8 cellular contexts compared by ENCODE assay signal in the genomic region with DNA sequence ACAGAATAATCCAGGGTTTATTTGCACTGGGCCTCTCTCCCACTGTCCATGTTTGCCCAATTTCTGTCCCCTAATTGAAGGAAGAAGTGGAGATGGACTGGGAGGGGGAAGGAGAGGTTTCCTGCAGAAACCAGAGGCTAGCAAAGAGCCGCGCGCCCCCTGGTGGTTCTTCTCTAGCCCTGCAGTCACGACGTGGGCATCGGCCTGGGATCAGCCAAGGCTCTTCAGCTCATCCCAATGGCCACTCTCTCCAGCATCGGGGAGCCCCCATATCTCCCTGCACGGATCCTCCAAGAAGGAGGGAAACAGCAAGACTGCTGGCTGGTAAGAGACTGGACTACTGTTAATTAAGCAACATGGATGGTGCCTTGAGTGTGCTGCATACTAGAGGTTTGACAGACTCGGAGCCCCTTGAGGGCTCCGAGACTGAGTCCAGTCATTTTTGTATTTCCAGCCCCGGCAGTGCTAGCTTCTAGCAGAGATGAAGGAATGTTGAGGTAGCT. TPM values are rescaled to one million over a fixed set of nuclear protein-coding genes. Genes with fewer than 3 reads are reported as not detected.
DNase-seq lines count a peak whose midpoint lies in the region; ATAC-seq, FAIRE-seq and TF ChIP-seq lines count a peak whose summit lies in the region.

No MANE protein-coding gene starts in this region.

- no peak for FAIRE-seq in H1 (lab: Jason Lieb, UNC)

- H4K5ac ChIP-seq in H1 (ENCODE audit: insufficient read length, low read depth, low read length), result no peak overlapping the region

- peak overlapping the region in 1 of 4 experiments; percentile 15; a peak in 1 of 8 replicates for H3K4me3 ChIP-seq in H1 (ENCODE audit: extremely low read depth in 1 of 4, insufficient read depth in 2 of 4, low read depth in 3 of 4, low read length in 4 of 4)

- CTCF ChIA-PET in H1 (lab: Charles Lee; ENCODE audit: partially characterized antibody), result interaction anchor here (0.5 to 4.5 kb wide), 45 partner anchors 9 to 245 kb away, joined by 3 to 56 read pairs (median 4); a partner anchor contains a TSS

- H3K4me2 ChIP-seq in H1 (ENCODE audit: insufficient read depth in 1 of 2, low read depth in 2 of 2, low read length in 2 of 2), result no peak overlapping the region

- H3K23ac ChIP-seq in H1 (ENCODE audit: insufficient read length), result no peak overlapping the region

- H4K20me1 ChIP-seq in H1 (replicated peaks in 1 of 2; ENCODE audit: control insufficient read depth in 1 of 2, insufficient read depth in 2 of 2, low read length in 2 of 2), result no peaks in the 10 kb centered on the region

- no peak for TF ChIP-seq EP300 in H1 (IDR thresholded peaks at IDR 0.05; ENCODE audit: borderline replicate concordance in 1 of 2, low read depth in 2 of 2, low read length in 2 of 2)

- peak overlapping the region; percentile 81 for H2AFZ ChIP-seq in H1 (ENCODE audit: low read length)

- H3K36me3 ChIP-seq in H1 (ENCODE audit: control insufficient read depth in 2 of 4, insufficient read depth in 4 of 4, low read length in 3 of 4), result no peaks in the 10 kb centered on the region

- H4K8ac ChIP-seq in H1 (ENCODE audit: extremely low read depth, insufficient read depth, low read length), result no peak overlapping the region

- H3K79me1 ChIP-seq in H1 (ENCODE audit: low read depth, low read length), result no peaks in the 10 kb centered on the region

- no peak overlapping the region for H2AK5ac ChIP-seq in H1 (ENCODE audit: low read depth, low read length)

- peak; percentile 95 for TF ChIP-seq RAD21 in H1 (IDR thresholded peaks at IDR 0.05 in 1 of 2, conservative IDR thresholded peaks at IDR 0.05 in 1 of 2; ENCODE audit: low read depth in 2 of 2, low read length in 2 of 2)

- H3K18ac ChIP-seq in H1 (ENCODE audit: extremely low read depth, low read length), result no peak overlapping the region

- H3K56ac ChIP-seq in H1 (replicated peaks; ENCODE audit: insufficient read length, low read depth, low read length), result no peak overlapping the region

- no peak overlapping the region for H3K14ac ChIP-seq in H1 (ENCODE audit: insufficient read length)

- H2BK20ac ChIP-seq in H1 (ENCODE audit: low read length), result no peak overlapping the region

- peak; percentile 92 to 97 (median 96) for TF ChIP-seq CTCF in H1 (IDR thresholded peaks at IDR 0.05; ENCODE audit: control extremely low read depth in 1 of 3, insufficient read depth in 1 of 3, low read depth in 1 of 3, low read length in 3 of 3)

- H2BK12ac ChIP-seq in H1 (ENCODE audit: low read depth, low read length), result no peak overlapping the region

- no peak overlapping the region for H2BK15ac ChIP-seq in H1 (ENCODE audit: low read length)

- H3K4ac ChIP-seq in H1 (replicated peaks; ENCODE audit: insufficient read length, low read depth, low read length), result no peak overlapping the region

- H3K27ac ChIP-seq in H1 (ENCODE audit: low read depth, low read length), result no peak overlapping the region

- H2BK120ac ChIP-seq in H1 (replicated peaks; ENCODE audit: low read depth, low read length), result no peak overlapping the region

- no peak overlapping the region for H2BK5ac ChIP-seq in H1 (ENCODE audit: low read depth, low read length)

- 31% methylated on average over 11 of the region's 11 CpGs; no CpG with 5 or more reads in 1 of the 2 experiments for WGBS in H1 (ENCODE audit: extremely low coverage in 1 of 2, insufficient coverage in 1 of 2, insufficient read length in 1 of 2, insufficient replicate concordance in 2 of 2, low coverage in 1 of 2, low lambda C conversion rate in 2 of 2, missing lambda C conversion rate in 1 of 2), 2 experiments

- peak; percentile 5 for DNase-seq in GF-D8 (lab: John Stamatoyannopoulos, UW)
- peak in 63 of 76 experiments; percentile 3 to 79 (median 53) for DNase-seq in HUDEP-2 (lab: John Stamatoyannopoulos, UW; ENCODE audit: unreplicated experiment in 76 of 76)
- DNase-seq in NOMO-1 treated with dmso at 0.1 percent for 144 hours (lab: John Stamatoyannopoulos, UW; ENCODE audit: unreplicated experiment), result peak; percentile 63
- peak in 2 of 3 experiments; percentile 65 to 70 for DNase-seq in activated CD8-positive, alpha-beta memory T cell treated with anti-CD3 and anti-CD28 coated beads for 48 hours (ENCODE audit: low read depth in 2 of 3, low spot score in 2 of 3)
- DNase-seq in H1 (ENCODE audit: low read depth in 1 of 2, low spot score in 2 of 2), result peak; percentile 72 to 94
- peak; percentile 92 for DNase-seq in mesenteric fat pad (ENCODE audit: low spot score)
- peak; percentile 27 to 37 for DNase-seq in stimulated activated CD8-positive, alpha-beta memory T cell treated with anti-CD3 and anti-CD28 coated beads, Interleukin-15, amount 100 ng/mL, for 4 hours (ENCODE audit: low read depth in 2 of 2)

- no peak overlapping the region for H3K9ac ChIP-seq in H1 (replicated peaks in 1 of 4; ENCODE audit: extremely low read depth in 1 of 4, low read depth in 3 of 4, low read length in 3 of 4)

- no peak for TF ChIP-seq POLR2A in H1 (IDR thresholded peaks at IDR 0.05; ENCODE audit: control extremely low read depth in 1 of 2, low read depth in 2 of 2, low read length in 2 of 2)

- H4K91ac ChIP-seq in H1 (replicated peaks; ENCODE audit: insufficient read length, low read length), result no peak overlapping the region

- POLR2A ChIA-PET in H1 (lab: Charles Lee; ENCODE audit: partially characterized antibody), result interaction anchor here (1.0 to 1.7 kb wide), 4 partner anchors 11 to 263 kb away, joined by 3 to 13 read pairs (median 6); no protein-coding TSS in a partner anchor

- H3K23me2 ChIP-seq in H1 (ENCODE audit: low read depth, low read length), result no peaks in the 10 kb centered on the region

- no peaks in the 10 kb centered on the region for H3K9me3 ChIP-seq in H1 (ENCODE audit: insufficient read depth in 2 of 2, low read depth in 1 of 2, low read length in 1 of 2)

- H3K79me2 ChIP-seq in H1 (ENCODE audit: control insufficient read depth in 1 of 2, insufficient read depth in 2 of 2, low read length in 2 of 2), result no peaks in the 10 kb centered on the region

- no peak for ATAC-seq in GM21576 (IDR thresholded peaks at IDR 0.05; ENCODE audit: unreplicated experiment)

- H3K4me1 ChIP-seq in H1 (replicated peaks in 1 of 4; ENCODE audit: control insufficient read depth in 3 of 4, insufficient read depth in 4 of 4, low read length in 3 of 4), result peaks cover 0 to 3% (median under 1%) of the 10 kb centered on the region in 4 experiments; a peak in 2 of 7 replicates

- H3K27me3 ChIP-seq in H1 (replicated peaks in 1 of 4; ENCODE audit: control insufficient read depth in 3 of 4, extremely low read depth in 1 of 4, insufficient read depth in 3 of 4, low read length in 3 of 4), result no peaks in the 10 kb centered on the region

TF ChIP-seq in H1, 55 proteins besides CTCF, POLR2A, EP300 and RAD21 (continues in another document):
- TF ChIP-seq TBP (IDR thresholded peaks at IDR 0.05; ENCODE audit: low read depth, low read length) (0 out of 2 replicates have a peak, but pooled peaks have one; percentile 21), CREB1 (IDR thresholded peaks at IDR 0.05) (peak; percentile 53; the same call in 1 of the 2 replicates), YY1 (IDR thresholded peaks at IDR 0.05; ENCODE audit: low read depth, low read length) (peak; percentile 77), RBBP5 (IDR thresholded peaks at IDR 0.05; ENCODE audit: borderline replicate concordance, low read depth, low read length) (no peak)

RNA-seq across cellular contexts. Expression of a gene that starts 18.7 kb away (rescaled TPM):
- 24.5 and 25.0 TPM in 2 replicates for total RNA-seq in H1 (2021; fragmentation: NEBNext Ultra II Directional; extraction: Animal tissue kit (Norgen Biotek cat#: 25700))
- polyA plus RNA-seq in H1 (2011; rRNA removed), result 19.3 and 21.0 TPM in 2 replicates
- 21.2 TPM for polyA plus RNA-seq in H1 (2011; cell fraction: cytosol; rRNA removed)
- 21.5 TPM for polyA plus RNA-seq in H1 (2011; cell fraction: nucleus; rRNA removed)
- polyA plus RNA-seq in H1 (2012, experiment 1 of 2), result 13.9 to 18.1 TPM (median 15.7 TPM) in 4 replicates
- polyA plus RNA-seq in H1 (2012, experiment 2 of 2), result 6.7 TPM
- 12.7 TPM for polyA plus RNA-seq in H1 (2013, experiment 1 of 2)
- polyA plus RNA-seq in H1 (2013, experiment 2 of 2), result 12.1 TPM
- polyA minus RNA-seq in H1 (2011; rRNA and poly(A)+ RNA removed), result 42.2 and 43.8 TPM in 2 replicates
- polyA minus RNA-seq in H1 (2011; cell fraction: cytosol; rRNA and poly(A)+ RNA removed), result 21.4 TPM
- 30.3 TPM for polyA minus RNA-seq in H1 (2011; cell fraction: nucleus; rRNA and poly(A)+ RNA removed)
- total RNA-seq in mesenteric fat pad, result 3.6 TPM

RNA-seq across cellular contexts. Expression of a gene that starts 28.7 kb away (rescaled TPM):
- 9.7 and 11.7 TPM in 2 replicates for total RNA-seq in H1 (2021; fragmentation: NEBNext Ultra II Directional; extraction: Animal tissue kit (Norgen Biotek cat#: 25700))
- polyA plus RNA-seq in H1 (2011; rRNA removed), result 36.0 and 45.3 TPM in 2 replicates
- 28.1 TPM for polyA plus RNA-seq in H1 (2011; cell fraction: cytosol; rRNA removed)
- 16.1 TPM for polyA plus RNA-seq in H1 (2011; cell fraction: nucleus; rRNA removed)
- polyA plus RNA-seq in H1 (2012, experiment 1 of 2), result 15.3 to 22.7 TPM (median 21.1 TPM) in 4 replicates
- 23.8 TPM for polyA plus RNA-seq in H1 (2012, experiment 2 of 2)
- polyA plus RNA-seq in H1 (2013, experiment 1 of 2), result 13.4 TPM
- 17.0 TPM for polyA plus RNA-seq in H1 (2013, experiment 2 of 2)
- polyA minus RNA-seq in H1 (2011; rRNA and poly(A)+ RNA removed), result 7.7 and 10.6 TPM in 2 replicates
- polyA minus RNA-seq in H1 (2011; cell fraction: cytosol; rRNA and poly(A)+ RNA removed), result 6.9 TPM
- 4.3 TPM for polyA minus RNA-seq in H1 (2011; cell fraction: nucleus; rRNA and poly(A)+ RNA removed)
- not detected for total RNA-seq in mesenteric fat pad

RNA-seq across cellular contexts. Expression of a gene that starts 30.2 kb away (rescaled TPM):
- 0.30 and 0.46 TPM in 2 replicates for total RNA-seq in H1 (2021; fragmentation: NEBNext Ultra II Directional; extraction: Animal tissue kit (Norgen Biotek cat#: 25700))
- polyA plus RNA-seq in H1 (2011; rRNA removed), result 0.79 and 0.93 TPM in 2 replicates
- 0.97 TPM for polyA plus RNA-seq in H1 (2011; cell fraction: cytosol; rRNA removed)
- 4.8 TPM for polyA plus RNA-seq in H1 (2011; cell fraction: nucleus; rRNA removed)
- polyA plus RNA-seq in H1 (2012, experiment 1 of 2), result 0.52 to 1.3 TPM (median 0.96 TPM) in 4 replicates
- 0.16 TPM for polyA plus RNA-seq in H1 (2012, experiment 2 of 2)
- 0.24 TPM for polyA plus RNA-seq in H1 (2013, experiment 1 of 2)
- polyA plus RNA-seq in H1 (2013, experiment 2 of 2), result 0.18 TPM
- 1.5 and 1.9 TPM in 2 replicates for polyA minus RNA-seq in H1 (2011; rRNA and poly(A)+ RNA removed)
- polyA minus RNA-seq in H1 (2011; cell fraction: cytosol; rRNA and poly(A)+ RNA removed), result 0.59 TPM
- polyA minus RNA-seq in H1 (2011; cell fraction: nucleus; rRNA and poly(A)+ RNA removed), result 2.3 TPM
- total RNA-seq in mesenteric fat pad, result 0.35 TPM

RNA-seq across cellular contexts. Expression of a gene that starts 53.4 kb away (rescaled TPM):
- not detected in 2 replicates for total RNA-seq in H1 (2021; fragmentation: NEBNext Ultra II Directional; extraction: Animal tissue kit (Norgen Biotek cat#: 25700))
- 0.11 TPM in 1 of 2 replicates, not detected in the other for polyA plus RNA-seq in H1 (2011; rRNA removed)
- polyA plus RNA-seq in H1 (2011; cell fraction: cytosol; rRNA removed), result 0.09 TPM
- 0.44 TPM for polyA plus RNA-seq in H1 (2011; cell fraction: nucleus; rRNA removed)
- 0.09 to 0.18 TPM in 2 of 4 replicates, not detected in the others for polyA plus RNA-seq in H1 (2012, experiment 1 of 2)
- polyA plus RNA-seq in H1 (2012, experiment 2 of 2), result not detected
- not detected for polyA plus RNA-seq in H1 (2013, experiment 1 of 2)
- 0.02 TPM for polyA plus RNA-seq in H1 (2013, experiment 2 of 2)
- polyA minus RNA-seq in H1 (2011; rRNA and poly(A)+ RNA removed), result 0.15 TPM in 1 of 2 replicates, not detected in the other
- polyA minus RNA-seq in H1 (2011; cell fraction: cytosol; rRNA and poly(A)+ RNA removed), result not detected
- not detected for polyA minus RNA-seq in H1 (2011; cell fraction: nucleus; rRNA and poly(A)+ RNA removed)
- total RNA-seq in mesenteric fat pad, result not detected

Comparison
In these comparisons a context has a peak if more than half of its experiments do, and no peak if none do; other contexts are left out.
1. DNase-seq: peak in every context shown above with its lines; median percentile 92 in mesenteric fat pad; 83 in H1; 68 in activated CD8-positive, alpha-beta memory T cell treated with anti-CD3 and anti-CD28 coated beads for 48 hours; 63 in NOMO-1 treated with dmso at 0.1 percent for 144 hours; 53 in HUDEP-2; 32 in stimulated activated CD8-positive, alpha-beta memory T cell treated with anti-CD3 and anti-CD28 coated beads, Interleukin-15, amount 100 ng/mL, for 4 hours; 5 in GF-D8.
2. RNA of a gene that starts 28.7 kb away (total RNA-seq): 9.7 to 11.7 TPM in H1; not detected in mesenteric fat pad (single experiment); every median in the first group is over 10 times any median in the second.